9 cellular contexts compared by ENCODE assay signal in the genomic region with DNA sequence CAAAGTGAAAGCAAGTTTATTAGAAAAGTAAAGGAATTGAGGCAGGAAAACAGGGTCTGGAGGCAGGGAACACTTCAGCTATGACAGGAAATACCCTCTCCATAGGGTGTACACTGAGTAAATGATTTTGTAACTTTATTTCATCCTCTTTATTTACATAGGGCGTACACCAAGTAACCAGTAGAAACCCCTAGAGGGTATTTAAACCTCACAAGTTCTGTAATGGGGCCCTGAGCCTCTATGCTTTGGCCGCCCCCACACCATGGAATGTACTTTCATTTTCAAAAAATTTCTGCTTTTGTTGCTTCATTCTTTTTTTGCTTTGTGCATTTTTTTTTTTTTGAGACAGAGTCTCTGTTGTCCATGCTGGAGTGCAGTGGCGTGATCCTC. TPM values are rescaled to one million over a fixed set of nuclear protein-coding genes. Genes with fewer than 3 reads are reported as not detected.
DNase-seq lines count a peak whose midpoint lies in the region; ATAC-seq and TF ChIP-seq lines count a peak whose summit lies in the region.
"Had no signal": no experiment of that assay in that cellular context is flagged by ENCODE, and none has a peak within 500 bp of the region (broad histone marks: within the 10 kb centered on the region; RNA-seq: fewer than 3 reads in every experiment).

No MANE protein-coding gene starts in this region.

- no peak for ATAC-seq in Right ventricle myocardium inferior
- no peak for ATAC-seq in activated naive CD8-positive, alpha-beta T cell treated with anti-CD3 and anti-CD28 coated beads, Interleukin-2, amount 50 U/mL, for 24 hours
- peak; percentile 66 to 68 for ATAC-seq in lower lobe of right lung
- ATAC-seq in GM18870 (IDR thresholded peaks at IDR 0.05; ENCODE audit: unreplicated experiment): no peak
- ATAC-seq in GM19452 (IDR thresholded peaks at IDR 0.05; ENCODE audit: unreplicated experiment): no peak

- peaks cover 42% of the 10 kb centered on the region for H3K4me1 Mint-ChIP-seq in activated naive CD8-positive, alpha-beta T cell treated with anti-CD3 and anti-CD28 coated beads, Interleukin-2, amount 50 U/mL, for 24 hours

- intact Hi-C loops in Right ventricle myocardium inferior (cut with DNase I): no loop called here
- intact Hi-C loops in lower lobe of right lung (cut with DNase I): no loop called here
- intact Hi-C loops in uterus (cut with DNase I; ENCODE audit: low total_unique reads): no loop called here

- peak overlapping the region; percentile 90 for H3K27ac Mint-ChIP-seq in activated naive CD8-positive, alpha-beta T cell treated with anti-CD3 and anti-CD28 coated beads, Interleukin-2, amount 50 U/mL, for 24 hours

- H3K9me3 ChIP-seq in right atrium auricular region: no peaks in the 10 kb centered on the region
- H3K9me3 ChIP-seq in lower lobe of right lung: no peaks in the 10 kb centered on the region
- no peaks in the 10 kb centered on the region for H3K9me3 ChIP-seq in uterus

- H3K4me3 ChIP-seq in right atrium auricular region (peak overlapping the region in 1 of 2 donors; percentile 73), lower lobe of right lung (peak overlapping the region; percentile 90), uterus (peak overlapping the region; percentile 89 to 95)

- no peaks in the 10 kb centered on the region for H3K27me3 Mint-ChIP-seq in activated naive CD8-positive, alpha-beta T cell treated with anti-CD3 and anti-CD28 coated beads, Interleukin-2, amount 50 U/mL, for 24 hours

- peaks cover 14% of the 10 kb centered on the region for H3K36me3 ChIP-seq in right atrium auricular region
- peaks cover 15% of the 10 kb centered on the region for H3K36me3 ChIP-seq in lower lobe of right lung
- H3K36me3 ChIP-seq in uterus: no peaks in the 10 kb centered on the region

- H3K4me3 Mint-ChIP-seq in activated naive CD8-positive, alpha-beta T cell treated with anti-CD3 and anti-CD28 coated beads, Interleukin-2, amount 50 U/mL, for 24 hours: peak overlapping the region; percentile 90

- peak overlapping the region; percentile 92 to 94 for H3K27ac ChIP-seq in right atrium auricular region
- H3K27ac ChIP-seq in lower lobe of right lung: peak overlapping the region; percentile 98
- peak overlapping the region; percentile 94 to 95 for H3K27ac ChIP-seq in uterus

- peaks cover 26% of the 10 kb centered on the region for H3K36me3 Mint-ChIP-seq in activated naive CD8-positive, alpha-beta T cell treated with anti-CD3 and anti-CD28 coated beads, Interleukin-2, amount 50 U/mL, for 24 hours (ENCODE audit: low read depth)

- peaks cover 3 to 36% of the 10 kb centered on the region in 2 donors for H3K4me1 ChIP-seq in right atrium auricular region
- peaks cover 39% of the 10 kb centered on the region for H3K4me1 ChIP-seq in lower lobe of right lung
- H3K4me1 ChIP-seq in uterus: peaks cover 0 to 6% of the 10 kb centered on the region in 2 donors

- H3K27me3 ChIP-seq in right atrium auricular region (no peaks in the 10 kb centered on the region), lower lobe of right lung (ENCODE audit: low read depth) (no peaks in the 10 kb centered on the region), uterus (no peaks in the 10 kb centered on the region)

- DNase-seq in right atrium auricular region (ENCODE audit: low spot score) (no peak), Right ventricle myocardium inferior (ENCODE audit: missing footprints) (no peak), lower lobe of right lung (peak; percentile 45), uterus (no peak), DMS53 (lab: John Stamatoyannopoulos, UW) (no peak)
- DNase-seq in activated naive CD8-positive, alpha-beta T cell treated with anti-CD3 and anti-CD28 coated beads, Interleukin-2, amount 50 U/mL, for 24 hours: no peak
- DNase-seq: activated CD4-positive, alpha-beta T cell treated with anti-CD3 and anti-CD28 coated beads, Interleukin-2, amount 50 U/mL, for 1 hour had no signal

- H3K9me3 Mint-ChIP-seq in activated naive CD8-positive, alpha-beta T cell treated with anti-CD3 and anti-CD28 coated beads, Interleukin-2, amount 50 U/mL, for 24 hours: no peaks in the 10 kb centered on the region

- TF ChIP-seq POLR2A in uterus (IDR thresholded peaks at IDR 0.05): no peak

- no peak for TF ChIP-seq CTCF in right atrium auricular region (IDR thresholded peaks at IDR 0.05)
- TF ChIP-seq CTCF in lower lobe of right lung (IDR thresholded peaks at IDR 0.05): no peak
- TF ChIP-seq CTCF in uterus (IDR thresholded peaks at IDR 0.05): no peak

RNA-seq across cellular contexts. Expression of a gene that starts 1.4 kb away (rescaled TPM):
- total RNA-seq in right atrium auricular region (10 to 100 TPM; 21.5 to 22.3 TPM), Right ventricle myocardium inferior (13.3 TPM), lower lobe of right lung (19.7 TPM), uterus (100 to 1,000 TPM in 1 of 4 donors, 10 to 100 TPM in 3; 16.4 to 143 (median 25.7) TPM)

RNA-seq across cellular contexts. Expression of a gene that starts 15.3 kb away (rescaled TPM):
- under 1 TPM in 1 of 2 donors, not detected in 1; 0.28 TPM for total RNA-seq in right atrium auricular region
- total RNA-seq in Right ventricle myocardium inferior: 0.32 TPM
- 4.3 TPM for total RNA-seq in lower lobe of right lung
- total RNA-seq in uterus: 1 to 10 TPM in 1 of 4 donors, under 1 TPM in 2, not detected in 1; 0.29 to 2.8 (median 0.64) TPM

RNA-seq across cellular contexts. Expression of a gene that starts 40.8 kb away (rescaled TPM):
- total RNA-seq in right atrium auricular region: 10 to 100 TPM; 29.6 to 70.9 TPM
- 50.8 TPM for total RNA-seq in Right ventricle myocardium inferior
- 49.7 TPM for total RNA-seq in lower lobe of right lung
- total RNA-seq in uterus: 10 to 100 TPM; 10.8 to 40.9 (median 26.0) TPM

Comparison
In these comparisons a context has a peak if more than half of its experiments do, and no peak if none do; other contexts are left out.
1. ATAC-seq: peak in lower lobe of right lung (2 of 2); none in Right ventricle myocardium inferior (single experiment), activated naive CD8-positive, alpha-beta T cell treated with anti-CD3 and anti-CD28 coated beads, Interleukin-2, amount 50 U/mL, for 24 hours (single experiment), GM18870 (single experiment) and GM19452 (single experiment).
2. Peak in every context shown above with its lines, with median percentiles within 50 percentile points of each other: H3K27ac ChIP-seq.